Comparison of ENCODE assay signal across 1 cellular context in the genomic region with DNA sequence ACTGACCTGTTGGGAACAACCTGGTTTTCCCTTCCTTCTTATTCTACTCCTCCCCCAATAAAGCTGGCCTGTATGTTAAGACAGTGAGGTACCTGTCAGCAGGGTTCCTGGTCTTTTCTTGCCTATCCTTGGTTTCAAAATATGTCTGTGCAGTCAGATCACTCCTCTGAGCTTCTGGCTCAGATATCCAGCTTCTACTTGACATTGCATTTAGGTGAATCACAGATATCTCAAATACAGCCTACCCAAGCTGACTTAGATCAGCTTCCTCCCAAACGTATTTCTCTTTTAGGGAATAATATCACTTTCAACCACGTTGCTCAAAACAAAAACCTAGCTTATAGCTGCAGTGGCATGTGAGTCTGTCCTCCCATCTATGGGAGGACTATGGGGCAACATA.
TF ChIP-seq lines count a peak whose summit lies in the region.

No MANE protein-coding gene starts in this region.

TF ChIP-seq in A549, 52 proteins besides CTCF, POLR2A, EP300 and RAD21:
- no peak for TF ChIP-seq RNF2 (IDR thresholded peaks at IDR 0.05; ENCODE audit: borderline replicate concordance, low read depth)
- no peak for TF ChIP-seq FOSL2 (IDR thresholded peaks at IDR 0.05)
- peak; percentile 60 for TF ChIP-seq FOSL2 (CRISPR knock-in tag; IDR thresholded peaks at IDR 0.05)
